Comparison of ENCODE assay signal across 22 cellular contexts in the genomic region with DNA sequence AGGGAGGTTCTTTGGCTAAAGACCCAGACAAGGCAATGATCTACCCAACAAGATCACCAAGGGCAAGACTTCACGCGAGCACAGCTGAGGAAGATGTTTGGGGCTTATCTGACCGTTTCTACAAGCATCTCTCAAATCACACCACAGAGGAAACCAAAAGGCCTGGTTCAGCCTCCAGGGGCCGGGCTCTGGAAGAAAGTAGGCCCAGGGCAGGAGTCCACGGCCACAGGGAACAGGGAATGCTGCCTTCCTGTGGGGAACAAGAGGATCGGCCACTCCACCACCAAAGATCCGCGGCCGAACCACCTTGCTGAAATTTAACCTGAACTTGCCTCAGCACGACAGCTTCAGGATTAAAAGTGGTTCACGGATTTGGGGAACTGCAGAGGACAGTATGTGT.
"Had no signal": no experiment of that assay in that cellular context is flagged by ENCODE, and none has a peak within 500 bp of the region (broad histone marks: within the 10 kb centered on the region; RNA-seq: fewer than 3 reads in every experiment).

No MANE protein-coding gene starts in this region.

- H3K9me3 Mint-ChIP-seq: activated T-cell treated with anti-CD3 and anti-CD28 coated beads, Interleukin-2, amount 50 U/mL, for 4 hours; memory B cell; stimulated activated naive CD8-positive, alpha-beta T cell treated with anti-CD3 and anti-CD28 coated beads, Interleukin-15, Interleukin-2, amounts not matched to agents 100 ng/mL and 50 ng/mL, for 24 hours; T-cell had no signal

- H3K27ac Mint-ChIP-seq: memory B cell; stimulated activated naive CD8-positive, alpha-beta T cell treated with anti-CD3 and anti-CD28 coated beads, Interleukin-15, Interleukin-2, amounts not matched to agents 100 ng/mL and 50 ng/mL, for 24 hours; T-cell had no signal

- H3K9me3 ChIP-seq: mucosa of descending colon, prostate gland, thyroid gland had no signal

- H3K27me3 ChIP-seq: thyroid gland had no signal

- DNase-seq: activated CD8-positive, alpha-beta memory T cell treated with anti-CD3 and anti-CD28 coated beads for 24 hours; activated CD8-positive, alpha-beta memory T cell treated with anti-CD3 and anti-CD28 coated beads, Interleukin-2, amount 50 U/mL, for 4 hours; activated gamma-delta T cell; activated naive CD4-positive, alpha-beta T cell treated with anti-CD3 and anti-CD28 coated beads, Interleukin-2, amount 50 U/mL, for 16 hours; activated T-cell treated with anti-CD3 and anti-CD28 coated beads, Interleukin-2, amount 50 U/mL, for 4 hours; caudate nucleus; dermis blood vessel endothelial cell; effector CD8-positive, alpha-beta T cell; foreskin melanocyte; hippocampal formation; mucosa of descending colon; occipital lobe; stimulated activated CD4-positive, alpha-beta T cell treated with anti-CD3 and anti-CD28 coated beads, Interleukin-1b, Interleukin-23, amount 100 ng/mL, for 48 hours; substantia nigra; thyroid gland had no signal

- H3K4me1 Mint-ChIP-seq: memory B cell, T-cell had no signal

- FAIRE-seq: endothelial cell of umbilical vein had no signal

- H3K36me3 ChIP-seq: prostate gland, thyroid gland had no signal

- H3K27me3 Mint-ChIP-seq: brain; stimulated activated naive CD8-positive, alpha-beta T cell treated with anti-CD3 and anti-CD28 coated beads, Interleukin-15, Interleukin-2, amounts not matched to agents 100 ng/mL and 50 ng/mL, for 24 hours; T-cell had no signal

- H3K36me3 Mint-ChIP-seq: memory B cell, T-cell had no signal

- H3K4me3 Mint-ChIP-seq: activated T-cell treated with anti-CD3 and anti-CD28 coated beads, Interleukin-2, amount 50 U/mL, for 4 hours; brain; memory B cell; stimulated activated naive CD8-positive, alpha-beta T cell treated with anti-CD3 and anti-CD28 coated beads, Interleukin-15, Interleukin-2, amounts not matched to agents 100 ng/mL and 50 ng/mL, for 24 hours; T-cell had no signal

- H3K4me3 ChIP-seq: mucosa of descending colon, prostate gland, thyroid gland had no signal

- ATAC-seq: activated T-cell treated with anti-CD3 and anti-CD28 coated beads, Interleukin-2, amount 50 U/mL, for 4 hours; esophagus mucosa; mucosa of descending colon; T-cell had no signal

- H3K27ac ChIP-seq: prostate gland, thyroid gland had no signal

- H3K4me1 ChIP-seq: prostate gland, thyroid gland had no signal
